Comparison of ENCODE assay signal across 8 cellular contexts in the genomic region with DNA sequence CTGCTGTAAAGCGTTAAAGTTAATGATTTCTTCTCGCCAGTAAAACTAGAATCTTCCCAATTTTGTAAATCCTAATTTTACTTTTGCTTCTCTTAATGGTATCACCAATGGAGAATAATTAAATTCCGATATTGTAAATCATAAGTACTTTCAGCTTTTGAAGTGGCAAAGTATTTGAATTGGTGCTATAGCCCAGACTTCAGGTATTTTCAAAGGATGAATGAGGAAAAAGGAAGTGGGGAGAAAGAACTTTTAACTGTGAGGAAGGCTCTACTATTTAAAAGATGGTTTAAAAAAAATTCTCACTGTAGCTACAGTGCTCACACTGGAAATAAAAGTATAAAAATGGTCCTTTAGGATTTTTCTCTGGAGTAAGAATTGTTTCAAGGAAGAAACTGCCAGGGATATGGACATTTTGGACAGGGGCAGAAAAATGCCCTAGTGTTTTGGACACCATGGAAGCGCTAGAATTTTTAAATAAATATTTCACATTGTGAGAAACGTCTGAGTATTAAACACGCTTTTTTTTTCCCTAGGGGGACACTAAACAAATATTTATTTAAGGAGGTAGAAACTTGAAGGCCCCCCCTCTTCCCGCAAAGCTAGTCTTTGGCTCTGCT. TPM values are rescaled to one million over a fixed set of nuclear protein-coding genes. Genes with fewer than 3 reads are reported as not detected.
DNase-seq lines count a peak whose midpoint lies in the region; ATAC-seq and TF ChIP-seq lines count a peak whose summit lies in the region.

No MANE protein-coding gene starts in this region.

- H3K27ac Mint-ChIP-seq in Caco-2 (ENCODE audit: unreplicated experiment) (peak overlapping the region; percentile 60), endodermal cell (peak overlapping the region; percentile 93)

- H3K9me3 Mint-ChIP-seq in Caco-2 (ENCODE audit: unreplicated experiment) (no peaks in the 10 kb centered on the region), endodermal cell (no peaks in the 10 kb centered on the region)

- peak overlapping the region; percentile 97 for H3K4me3 ChIP-seq in Caco-2 (ENCODE audit: low read depth, low read length)
- peak overlapping the region; percentile 99 for H3K4me3 ChIP-seq in OCI-LY3 (ENCODE audit: low read length)
- peak overlapping the region; percentile 95 for H3K4me3 ChIP-seq in endodermal cell (ENCODE audit: low read length)
- peak overlapping the region; percentile 56 to 92 for H3K4me3 ChIP-seq in neuronal stem cell (ENCODE audit: low read length in 2 of 2)

- no peak overlapping the region for H4K8ac ChIP-seq in neuronal stem cell (ENCODE audit: low read depth, low read length)

- H2AFZ ChIP-seq in OCI-LY3 (ENCODE audit: low read depth, low read length) = no peak overlapping the region
- H2AFZ ChIP-seq in neuronal stem cell (ENCODE audit: low read length) = peak overlapping the region; percentile 99

- no peak overlapping the region for H2AK5ac ChIP-seq in neuronal stem cell (ENCODE audit: low read depth, low read length)

- intact Hi-C loops in Caco-2 (cut with micrococcal nuclease; ENCODE audit: unreplicated experiment) = loop anchor here (2.0 to 5.0 kb wide), 2 partner anchors 117 to 234 kb away; no protein-coding TSS in a partner anchor

- H3K27me3 Mint-ChIP-seq in Caco-2 (ENCODE audit: insufficient read depth, unreplicated experiment) (no peaks in the 10 kb centered on the region), endodermal cell (ENCODE audit: insufficient read depth) (peaks cover 10% of the 10 kb centered on the region)

- peak overlapping the region; percentile 99 for H3K27ac ChIP-seq in OCI-LY3 (ENCODE audit: low read length)
- H3K27ac ChIP-seq in endodermal cell (ENCODE audit: low read depth, low read length) = peak overlapping the region; percentile 99
- H3K27ac ChIP-seq in neuronal stem cell (replicated peaks; ENCODE audit: low read length) = peak overlapping the region; percentile 99

- WGBS in endodermal cell (ENCODE audit: insufficient coverage in 1 of 2, insufficient read length in 1 of 2), 2 experiments = 47 to 100% methylated on average over 1 to 6 of the region's 7 CpGs
- no CpG with 5 or more reads among the region's 7 CpGs for WGBS in neuronal stem cell (ENCODE audit: extremely low coverage in 2 of 2, insufficient read length in 2 of 2, insufficient replicate concordance in 1 of 2), 2 donors

- TSS peak; percentile 67 for BruUV-seq in Caco-2 (replicated peaks; lab: Mats Ljungman, UMichigan)

- H3K79me2 ChIP-seq in OCI-LY3 (ENCODE audit: low read length) = peaks cover 56% of the 10 kb centered on the region

- peaks cover 19% of the 10 kb centered on the region; the same call in 1 of the 2 replicates for H3K4me1 ChIP-seq in Caco-2
- H3K4me1 ChIP-seq in OCI-LY3 (ENCODE audit: low read length) = peaks cover 23% of the 10 kb centered on the region
- no peaks in the 10 kb centered on the region for H3K4me1 ChIP-seq in endodermal cell (ENCODE audit: control insufficient read depth, insufficient read depth, low read length)
- peaks cover 0 to 9% of the 10 kb centered on the region in 2 donors for H3K4me1 ChIP-seq in neuronal stem cell (ENCODE audit: control insufficient read depth in 2 of 2, insufficient read depth in 1 of 2, low read depth in 1 of 2, low read length in 2 of 2)

- no peak overlapping the region for H2BK15ac ChIP-seq in neuronal stem cell (ENCODE audit: low read length)

- no peak overlapping the region for H3K18ac ChIP-seq in neuronal stem cell (ENCODE audit: low read length)

- no peak for ATAC-seq in GM19467 (IDR thresholded peaks at IDR 0.05; ENCODE audit: unreplicated experiment)

- DNase-seq in Caco-2 (no peak), endodermal cell (no peak), neuronal stem cell (ENCODE audit: low spot score) (no peak), C1 segment of cervical spinal cord (lab: John Stamatoyannopoulos, UW) (no peak), putamen (ENCODE audit: low spot score) (no peak)
- DNase-seq in stimulated activated CD4-positive, alpha-beta T cell treated with anti-CD3 and anti-CD28 coated beads, Interleukin-1b, Interleukin-23, amount 100 ng/mL, for 48 hours = no peak

- H4K20me1 ChIP-seq in OCI-LY3 (ENCODE audit: insufficient read depth, low read length) = peaks cover 21% of the 10 kb centered on the region

- H3K4ac ChIP-seq in neuronal stem cell (ENCODE audit: low read length) = no peak overlapping the region

- H3K27me3 ChIP-seq in Caco-2 (replicated peaks; ENCODE audit: control insufficient read depth, insufficient read depth, low read length) = no peaks in the 10 kb centered on the region
- no peaks in the 10 kb centered on the region for H3K27me3 ChIP-seq in OCI-LY3 (ENCODE audit: low read depth, low read length)
- no peaks in the 10 kb centered on the region for H3K27me3 ChIP-seq in endodermal cell (ENCODE audit: control insufficient read depth, insufficient read depth, low read length, poor library complexity, severe bottlenecking)
- H3K27me3 ChIP-seq in neuronal stem cell (ENCODE audit: control insufficient read depth in 3 of 3, insufficient read depth in 3 of 3, low read depth in 1 of 3, low read length in 3 of 3) = no peaks in the 10 kb centered on the region

- H3K4me1 Mint-ChIP-seq in Caco-2 (ENCODE audit: low read depth, unreplicated experiment) = peaks cover 8% of the 10 kb centered on the region
- peaks cover 20% of the 10 kb centered on the region for H3K4me1 Mint-ChIP-seq in endodermal cell

- H3K4me2 ChIP-seq in OCI-LY3 (ENCODE audit: low read length) (peak overlapping the region; percentile 69), neuronal stem cell (ENCODE audit: insufficient read depth, low read length, poor library complexity, severe bottlenecking) (peak overlapping the region; percentile 47)

- H4K91ac ChIP-seq in neuronal stem cell (ENCODE audit: low read depth, low read length, poor library complexity) = no peak overlapping the region

- no peaks in the 10 kb centered on the region for H3K79me1 ChIP-seq in neuronal stem cell (ENCODE audit: low read depth, low read length)

- H2BK5ac ChIP-seq in neuronal stem cell (ENCODE audit: low read length) = peak overlapping the region; percentile 97

- H3K9ac ChIP-seq in OCI-LY3 (ENCODE audit: low read length) (peak overlapping the region; percentile 99), endodermal cell (ENCODE audit: extremely low read depth, low read length, poor library complexity, severe bottlenecking) (peak overlapping the region; percentile 75), neuronal stem cell (ENCODE audit: low read depth, low read length, poor library complexity) (no peak overlapping the region)

- H3K36me3 Mint-ChIP-seq in Caco-2 (ENCODE audit: insufficient read depth, unreplicated experiment) = no peaks in the 10 kb centered on the region
- no peaks in the 10 kb centered on the region for H3K36me3 Mint-ChIP-seq in endodermal cell (ENCODE audit: low read depth)

- CTCF ChIA-PET in Caco-2 (lab: Charles Lee) = interaction anchor here (0.6 kb wide), 1 partner anchor 272 kb away, joined by 3 read pairs; no protein-coding TSS in a partner anchor

- H2BK120ac ChIP-seq in neuronal stem cell (ENCODE audit: low read depth, low read length) = no peak overlapping the region

- H3K4me3 Mint-ChIP-seq in Caco-2 (ENCODE audit: unreplicated experiment) = peak overlapping the region; percentile 89
- H3K4me3 Mint-ChIP-seq in endodermal cell = peak overlapping the region; percentile 79

- TF ChIP-seq CTCF in Caco-2 (IDR thresholded peaks at IDR 0.05; ENCODE audit: insufficient read depth in 1 of 2, low read depth in 1 of 2, low read length in 1 of 2, severe bottlenecking in 1 of 2, unreplicated experiment in 1 of 2) (no peak), OCI-LY3 (IDR thresholded peaks at IDR 0.05; ENCODE audit: low read depth, low read length) (no peak), endodermal cell (conservative IDR thresholded peaks at IDR 0.05) (no peak)

- no peaks in the 10 kb centered on the region for H3K9me3 ChIP-seq in Caco-2
- H3K9me3 ChIP-seq in OCI-LY3 (ENCODE audit: insufficient read depth, low read length) = no peaks in the 10 kb centered on the region
- H3K9me3 ChIP-seq in endodermal cell (ENCODE audit: control insufficient read depth, low read length) = no peaks in the 10 kb centered on the region
- no peaks in the 10 kb centered on the region for H3K9me3 ChIP-seq in neuronal stem cell (replicated peaks in 1 of 2; ENCODE audit: control insufficient read depth in 2 of 2, insufficient read depth in 1 of 2, low read depth in 1 of 2, low read length in 2 of 2)

- no peaks in the 10 kb centered on the region for H3K36me3 ChIP-seq in Caco-2 (ENCODE audit: control insufficient read depth, insufficient read depth, low read length)
- no peaks in the 10 kb centered on the region for H3K36me3 ChIP-seq in OCI-LY3 (replicated peaks; ENCODE audit: low read depth, low read length)
- H3K36me3 ChIP-seq in endodermal cell (ENCODE audit: control insufficient read depth, insufficient read depth, low read length) = no peaks in the 10 kb centered on the region
- no peaks in the 10 kb centered on the region for H3K36me3 ChIP-seq in neuronal stem cell (replicated peaks in 1 of 2; ENCODE audit: control insufficient read depth in 2 of 2, insufficient read depth in 2 of 2, low read length in 2 of 2)

- no peak overlapping the region for H2BK12ac ChIP-seq in neuronal stem cell (ENCODE audit: low read length)

- no peak overlapping the region for H3K14ac ChIP-seq in neuronal stem cell (ENCODE audit: low read length)

- no peak overlapping the region for H3K23ac ChIP-seq in neuronal stem cell (ENCODE audit: low read depth, low read length, poor library complexity)

- POLR2A ChIA-PET in Caco-2 (lab: Charles Lee) = no interaction called here

RNA-seq across cellular contexts. Expression of a gene that starts 1.3 kb away (rescaled TPM):
- total RNA-seq in Caco-2 (2022) (43.6 and 43.7 TPM in 2 replicates), endodermal cell (10 to 100 TPM; 51.1 to 54.8 TPM)
- polyA plus RNA-seq in endodermal cell (2013, experiment 1 of 2) = 63.9 TPM
- 66.7 TPM for polyA plus RNA-seq in endodermal cell (2013, experiment 2 of 2)
- polyA plus RNA-seq in neuronal stem cell (2013, experiment 1 of 2) = 76.2 TPM
- polyA plus RNA-seq in neuronal stem cell (2013, experiment 2 of 2) = 77.1 TPM
